Comparison of ENCODE assay signal across 8 cellular contexts in the genomic region with DNA sequence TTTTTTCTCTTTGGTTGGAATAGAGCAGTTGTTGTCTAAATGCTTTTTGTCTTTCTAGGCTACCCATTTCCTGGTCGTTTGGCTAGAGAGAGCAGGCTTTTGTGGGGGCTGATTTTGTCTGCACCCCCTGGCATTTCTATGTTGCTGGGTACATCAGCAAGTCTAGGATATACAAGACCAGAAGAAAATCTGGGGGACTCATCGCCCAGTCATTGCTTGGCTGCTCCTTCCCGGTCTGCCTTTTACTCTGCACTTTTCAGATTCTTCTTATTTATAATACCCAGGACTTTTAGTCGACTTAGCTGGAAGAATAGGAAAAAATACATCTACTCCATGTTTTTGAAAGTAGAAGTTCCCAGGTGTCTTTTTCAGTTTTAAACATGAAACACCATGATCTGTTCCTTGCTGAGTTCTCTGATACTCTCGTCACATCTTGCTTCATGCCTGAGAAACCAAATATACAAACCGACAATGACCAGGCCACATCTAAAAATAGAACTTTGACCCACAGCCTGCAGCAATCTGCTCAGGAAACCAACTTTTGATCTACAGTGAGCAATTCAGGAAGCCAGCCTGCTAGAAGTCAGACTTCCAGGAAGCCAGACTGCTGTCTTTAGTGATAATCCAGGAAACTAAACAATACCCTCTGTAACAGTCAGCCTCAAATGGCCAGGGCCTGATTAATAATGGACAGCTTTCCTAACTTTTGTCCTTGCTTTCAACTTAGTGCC.
DNase-seq lines count a peak whose midpoint lies in the region; ATAC-seq and TF ChIP-seq lines count a peak whose summit lies in the region.
"Had no signal": no experiment of that assay in that cellular context is flagged by ENCODE, and none has a peak within 500 bp of the region (broad histone marks: within the 10 kb centered on the region; RNA-seq: fewer than 3 reads in every experiment).

No MANE protein-coding gene starts in this region.

- H3K27ac Mint-ChIP-seq in activated CD8-positive, alpha-beta T cell treated with anti-CD3 and anti-CD28 coated beads for 36 hours = peak overlapping the region; percentile 13
- peak overlapping the region; percentile 64 for H3K27ac Mint-ChIP-seq in nephron progenitor cell

- peaks cover 4% of the 10 kb centered on the region for H3K27me3 Mint-ChIP-seq in activated CD8-positive, alpha-beta T cell treated with anti-CD3 and anti-CD28 coated beads for 36 hours
- peaks cover 8% of the 10 kb centered on the region for H3K27me3 Mint-ChIP-seq in nephron progenitor cell (ENCODE audit: low read depth, poor library complexity)

- ATAC-seq in GM19438 (IDR thresholded peaks at IDR 0.05; ENCODE audit: low read depth, unreplicated experiment) = peak; percentile 86
- ATAC-seq in HG03342 (IDR thresholded peaks at IDR 0.05; ENCODE audit: unreplicated experiment) = peak; percentile 82
- peak; percentile 45 for ATAC-seq in activated CD8-positive, alpha-beta T cell treated with anti-CD3 and anti-CD28 coated beads for 36 hours

- peak; percentile 5 for DNase-seq in activated CD8-positive, alpha-beta T cell treated with anti-CD3 and anti-CD28 coated beads for 36 hours
- DNase-seq in nephron progenitor cell = no peak
- no peak for DNase-seq in NCI-H2171 treated with DMSO at 0.1 percent for 48 hours (lab: John Stamatoyannopoulos, UW)
- DNase-seq in GOT3 (lab: John Stamatoyannopoulos, UW) = no peak
- no peak for DNase-seq in NCI-H2227 treated with DMSO at 0.1 percent for 48 hours (lab: John Stamatoyannopoulos, UW)
- DNase-seq: pancreas had no signal

- CTCF ChIA-PET in activated CD8-positive, alpha-beta T cell treated with anti-CD3 and anti-CD28 coated beads for 36 hours (lab: Charles Lee) = no interaction called here

- peaks cover 8% of the 10 kb centered on the region for H3K4me1 Mint-ChIP-seq in activated CD8-positive, alpha-beta T cell treated with anti-CD3 and anti-CD28 coated beads for 36 hours (ENCODE audit: low read depth)
- peaks cover 11% of the 10 kb centered on the region for H3K4me1 Mint-ChIP-seq in nephron progenitor cell

- intact Hi-C loops in activated CD8-positive, alpha-beta T cell treated with anti-CD3 and anti-CD28 coated beads for 36 hours (cut with micrococcal nuclease) = no loop called here

- H3K4me3 Mint-ChIP-seq in activated CD8-positive, alpha-beta T cell treated with anti-CD3 and anti-CD28 coated beads for 36 hours = no peak overlapping the region
- no peak overlapping the region for H3K4me3 Mint-ChIP-seq in nephron progenitor cell

- H3K9me3 Mint-ChIP-seq in activated CD8-positive, alpha-beta T cell treated with anti-CD3 and anti-CD28 coated beads for 36 hours = no peaks in the 10 kb centered on the region
- H3K9me3 Mint-ChIP-seq in nephron progenitor cell = no peaks in the 10 kb centered on the region

- POLR2A ChIA-PET in activated CD8-positive, alpha-beta T cell treated with anti-CD3 and anti-CD28 coated beads for 36 hours (lab: Charles Lee) = no interaction called here

- TF ChIP-seq CTCF in activated CD8-positive, alpha-beta T cell treated with anti-CD3 and anti-CD28 coated beads for 36 hours (IDR thresholded peaks at IDR 0.05) = no peak
- TF ChIP-seq CTCF in nephron progenitor cell (IDR thresholded peaks at IDR 0.05) = no peak

- no peaks in the 10 kb centered on the region for H3K36me3 Mint-ChIP-seq in activated CD8-positive, alpha-beta T cell treated with anti-CD3 and anti-CD28 coated beads for 36 hours (ENCODE audit: low read depth)
- H3K36me3 Mint-ChIP-seq in nephron progenitor cell (ENCODE audit: low read depth) = no peaks in the 10 kb centered on the region
